Comparison of ENCODE assay signal across 16 cellular contexts in the genomic region with DNA sequence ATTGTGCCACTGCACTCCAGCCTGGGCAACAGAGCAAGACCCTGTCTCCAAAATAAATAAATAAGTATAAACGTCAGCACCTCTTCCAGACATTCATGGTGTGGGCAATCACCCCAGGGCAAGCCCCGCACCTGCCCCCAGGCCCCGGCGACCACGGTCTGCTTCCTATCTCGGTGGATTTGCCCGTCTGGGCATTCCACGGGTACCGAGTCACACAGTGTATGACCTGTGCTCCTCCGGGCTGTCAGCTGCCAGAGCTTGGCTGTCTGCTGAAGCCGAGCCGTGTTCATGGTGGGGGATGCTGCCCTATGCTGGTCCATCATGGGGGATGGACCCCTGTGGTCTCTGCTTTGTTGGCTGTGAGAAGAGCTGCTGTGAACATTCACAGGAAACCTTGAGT. TPM values are rescaled to one million over a fixed set of nuclear protein-coding genes. Genes with fewer than 3 reads are reported as not detected.
A peak's percentile ranks its signal among the peaks of the same experiment; 100 is the strongest.
DNase-seq lines count a peak whose midpoint lies in the region; ATAC-seq, FAIRE-seq and TF ChIP-seq lines count a peak whose summit lies in the region.
"Had no signal": no experiment of that assay in that cellular context is flagged by ENCODE, and none has a peak within 500 bp of the region (broad histone marks: within the 10 kb centered on the region; RNA-seq: fewer than 3 reads in every experiment).

No MANE protein-coding gene starts in this region.

- POLR2A ChIA-PET in CD8-positive, alpha-beta T cell (lab: Charles Lee): interaction anchor here (0.6 to 1.0 kb wide), 2 partner anchors 12 to 23 kb away, joined by 3 to 5 read pairs; a partner anchor contains a TSS

- H3K36me3 Mint-ChIP-seq in CD8-positive, alpha-beta T cell: peaks cover 17% of the 10 kb centered on the region
- peaks cover under 1% of the 10 kb centered on the region for H3K36me3 Mint-ChIP-seq in astrocyte (ENCODE audit: low read depth, unreplicated experiment)
- no peaks in the 10 kb centered on the region for H3K36me3 Mint-ChIP-seq in natural killer cell treated with Interleukin-12 subunit alpha and Interleukin-12 subunit beta and Interleukin-15 and Interleukin-18, amount 100 ng/mL, for 72 hours

- no peak overlapping the region for H2AFZ ChIP-seq in astrocyte (ENCODE audit: low read depth, low read length)

- intact Hi-C loops in CD8-positive, alpha-beta T cell (cut with DNase I, micrococcal nuclease): no loop called here

- FAIRE-seq in astrocyte (lab: Jason Lieb, UNC): no peak

- H3K27ac ChIP-seq in CD8-positive, alpha-beta T cell (ENCODE audit: low read depth, low read length): no peak overlapping the region
- no peak overlapping the region for H3K27ac ChIP-seq in astrocyte (ENCODE audit: low read depth, low read length)
- H3K27ac ChIP-seq: gastroesophageal sphincter, testis had no signal

- no peaks in the 10 kb centered on the region for H3K27me3 ChIP-seq in CD8-positive, alpha-beta T cell (ENCODE audit: insufficient read depth, low read length)
- no peaks in the 10 kb centered on the region for H3K27me3 ChIP-seq in astrocyte (ENCODE audit: insufficient read depth, low read length)
- H3K27me3 ChIP-seq: gastroesophageal sphincter, testis had no signal

- H3K27ac Mint-ChIP-seq in CD8-positive, alpha-beta T cell: peak overlapping the region; percentile 18
- H3K27ac Mint-ChIP-seq in astrocyte (ENCODE audit: unreplicated experiment): no peak overlapping the region
- H3K27ac Mint-ChIP-seq in natural killer cell treated with Interleukin-12 subunit alpha and Interleukin-12 subunit beta and Interleukin-15 and Interleukin-18, amount 100 ng/mL, for 72 hours: peak overlapping the region in 1 of 2 donors; percentile 56

- H3K9me3 Mint-ChIP-seq in CD8-positive, alpha-beta T cell: no peaks in the 10 kb centered on the region
- no peaks in the 10 kb centered on the region for H3K9me3 Mint-ChIP-seq in astrocyte (ENCODE audit: unreplicated experiment)
- H3K9me3 Mint-ChIP-seq in natural killer cell treated with Interleukin-12 subunit alpha and Interleukin-12 subunit beta and Interleukin-15 and Interleukin-18, amount 100 ng/mL, for 72 hours: no peaks in the 10 kb centered on the region

- H3K9ac ChIP-seq in astrocyte (ENCODE audit: low read length): no peak overlapping the region

- no peak overlapping the region for H3K4me3 ChIP-seq in CD8-positive, alpha-beta T cell (ENCODE audit: low read depth, low read length)
- H3K4me3 ChIP-seq in astrocyte (ENCODE audit: insufficient read depth, low read depth, low read length): no peak overlapping the region
- H3K4me3 ChIP-seq: gastroesophageal sphincter, smooth muscle cell, testis had no signal

- H3K4me2 ChIP-seq in astrocyte (ENCODE audit: low read length): peak overlapping the region; percentile 15
- H3K4me2 ChIP-seq: smooth muscle cell had no signal

- no peaks in the 10 kb centered on the region for H3K9me3 ChIP-seq in CD8-positive, alpha-beta T cell (ENCODE audit: low read length)
- H3K9me3 ChIP-seq in astrocyte (ENCODE audit: insufficient read depth, low read depth, low read length): no peaks in the 10 kb centered on the region
- H3K9me3 ChIP-seq: gastroesophageal sphincter, testis had no signal

- no peak overlapping the region for H3K4me3 Mint-ChIP-seq in CD8-positive, alpha-beta T cell
- H3K4me3 Mint-ChIP-seq in astrocyte (ENCODE audit: unreplicated experiment): no peak overlapping the region
- H3K4me3 Mint-ChIP-seq in natural killer cell treated with Interleukin-12 subunit alpha and Interleukin-12 subunit beta and Interleukin-15 and Interleukin-18, amount 100 ng/mL, for 72 hours: peak overlapping the region; percentile 17

- no peak for ATAC-seq in CD8-positive, alpha-beta T cell
- peak in 1 of 2 donors; percentile 20 for ATAC-seq in natural killer cell treated with Interleukin-12 subunit alpha and Interleukin-12 subunit beta and Interleukin-15 and Interleukin-18, amount 100 ng/mL, for 72 hours
- ATAC-seq in HG02759 (IDR thresholded peaks at IDR 0.05; ENCODE audit: unreplicated experiment) (no peak), GM21737 (IDR thresholded peaks at IDR 0.05; ENCODE audit: unreplicated experiment) (no peak), HG03432 (IDR thresholded peaks at IDR 0.05; ENCODE audit: unreplicated experiment) (no peak)
- ATAC-seq: gastroesophageal sphincter had no signal

- H3K4me1 Mint-ChIP-seq in CD8-positive, alpha-beta T cell (ENCODE audit: low read depth): peaks cover 3% of the 10 kb centered on the region
- peaks cover 3% of the 10 kb centered on the region for H3K4me1 Mint-ChIP-seq in astrocyte (ENCODE audit: low read depth, unreplicated experiment)
- H3K4me1 Mint-ChIP-seq in natural killer cell treated with Interleukin-12 subunit alpha and Interleukin-12 subunit beta and Interleukin-15 and Interleukin-18, amount 100 ng/mL, for 72 hours (ENCODE audit: low read depth in 2 of 2): peaks cover 8 to 16% of the 10 kb centered on the region in 2 donors

- no peaks in the 10 kb centered on the region for H3K27me3 Mint-ChIP-seq in CD8-positive, alpha-beta T cell (ENCODE audit: low read depth)
- H3K27me3 Mint-ChIP-seq in astrocyte (ENCODE audit: low read depth, unreplicated experiment): peaks cover 1% of the 10 kb centered on the region
- no peaks in the 10 kb centered on the region for H3K27me3 Mint-ChIP-seq in natural killer cell treated with Interleukin-12 subunit alpha and Interleukin-12 subunit beta and Interleukin-15 and Interleukin-18, amount 100 ng/mL, for 72 hours

- CTCF ChIA-PET in CD8-positive, alpha-beta T cell (lab: Charles Lee): no interaction called here

- peaks cover 15% of the 10 kb centered on the region for H3K4me1 ChIP-seq in CD8-positive, alpha-beta T cell (ENCODE audit: insufficient read depth, low read length)
- peaks cover 4% of the 10 kb centered on the region for H3K4me1 ChIP-seq in astrocyte (ENCODE audit: insufficient read depth, low read length)
- H3K4me1 ChIP-seq: gastroesophageal sphincter had no signal

- H3K79me2 ChIP-seq in astrocyte (ENCODE audit: insufficient read depth, low read length): no peaks in the 10 kb centered on the region

- H3K36me3 ChIP-seq in CD8-positive, alpha-beta T cell (ENCODE audit: insufficient read depth, low read length): peaks cover 10% of the 10 kb centered on the region
- H3K36me3 ChIP-seq in astrocyte (ENCODE audit: insufficient read depth, low read length): no peaks in the 10 kb centered on the region

- H4K20me1 ChIP-seq in astrocyte (ENCODE audit: insufficient read depth, low read length): no peaks in the 10 kb centered on the region

- DNase-seq in CD8-positive, alpha-beta T cell: no peak
- DNase-seq in HK-2 (ENCODE audit: unreplicated experiment) (peak; percentile 71), astrocyte (ENCODE audit: low read depth) (no peak)
- peak; percentile 57 for DNase-seq in natural killer cell treated with Interleukin-12 subunit alpha and Interleukin-12 subunit beta and Interleukin-15 and Interleukin-18, amount 100 ng/mL, for 72 hours (ENCODE audit: low spot score)
- DNase-seq: activated gamma-delta T cell treated with Interleukin-2 at 50 U/mL for 16 hours, dermis blood vessel endothelial cell, DMS153, erythroblast, HCEC 1CT, NCI-H187, testis had no signal

- TF ChIP-seq CTCF in CD8-positive, alpha-beta T cell (IDR thresholded peaks at IDR 0.05): no peak
- TF ChIP-seq CTCF in astrocyte (IDR thresholded peaks at IDR 0.05; ENCODE audit: insufficient read depth, low read depth, low read length): no peak

RNA-seq across cellular contexts. Expression of a gene that starts 15.4 kb away (rescaled TPM):
- 10 to 100 TPM; 52.9 to 63.9 TPM for total RNA-seq in CD8-positive, alpha-beta T cell
- 67.3 and 68.1 TPM in 2 replicates for total RNA-seq in astrocyte
- total RNA-seq in natural killer cell treated with Interleukin-12 subunit alpha and Interleukin-12 subunit beta and Interleukin-15 and Interleukin-18, amount 100 ng/mL, for 72 hours: 100 to 1,000 TPM; 300 to 380 TPM

RNA-seq across cellular contexts. Expression of a gene that starts 16.7 kb away (rescaled TPM):
- 10 to 100 TPM; 11.4 to 14.1 TPM for total RNA-seq in CD8-positive, alpha-beta T cell
- total RNA-seq in astrocyte: 20.9 and 21.3 TPM in 2 replicates
- total RNA-seq in natural killer cell treated with Interleukin-12 subunit alpha and Interleukin-12 subunit beta and Interleukin-15 and Interleukin-18, amount 100 ng/mL, for 72 hours: 10 to 100 TPM; 29.7 to 30.1 TPM

RNA-seq across cellular contexts. Expression of a gene that starts 17.0 kb away (rescaled TPM):
- 10 to 100 TPM; 24.6 to 25.0 TPM for total RNA-seq in CD8-positive, alpha-beta T cell
- total RNA-seq in astrocyte: 11.1 and 15.0 TPM in 2 replicates
- 10 to 100 TPM; 19.5 to 40.1 TPM for total RNA-seq in natural killer cell treated with Interleukin-12 subunit alpha and Interleukin-12 subunit beta and Interleukin-15 and Interleukin-18, amount 100 ng/mL, for 72 hours

RNA-seq across cellular contexts. Expression of a gene that starts 23.4 kb away (rescaled TPM):
- total RNA-seq in CD8-positive, alpha-beta T cell: 10 to 100 TPM; 60.0 to 60.1 TPM
- 62.8 and 64.4 TPM in 2 replicates for total RNA-seq in astrocyte
- total RNA-seq in natural killer cell treated with Interleukin-12 subunit alpha and Interleukin-12 subunit beta and Interleukin-15 and Interleukin-18, amount 100 ng/mL, for 72 hours: 100 to 1,000 TPM; 217 to 295 TPM

Comparison
In these comparisons a context has a peak if more than half of its experiments do, and no peak if none do; other contexts are left out.
1. DNase-seq: peak in HK-2 (single experiment) and natural killer cell treated with Interleukin-12 subunit alpha and Interleukin-12 subunit beta and Interleukin-15 and Interleukin-18, amount 100 ng/mL, for 72 hours (single experiment); none in CD8-positive, alpha-beta T cell (0 of 7) and astrocyte (single experiment).